ENCODE assay signal across 8 cellular contexts in the genomic region with DNA sequence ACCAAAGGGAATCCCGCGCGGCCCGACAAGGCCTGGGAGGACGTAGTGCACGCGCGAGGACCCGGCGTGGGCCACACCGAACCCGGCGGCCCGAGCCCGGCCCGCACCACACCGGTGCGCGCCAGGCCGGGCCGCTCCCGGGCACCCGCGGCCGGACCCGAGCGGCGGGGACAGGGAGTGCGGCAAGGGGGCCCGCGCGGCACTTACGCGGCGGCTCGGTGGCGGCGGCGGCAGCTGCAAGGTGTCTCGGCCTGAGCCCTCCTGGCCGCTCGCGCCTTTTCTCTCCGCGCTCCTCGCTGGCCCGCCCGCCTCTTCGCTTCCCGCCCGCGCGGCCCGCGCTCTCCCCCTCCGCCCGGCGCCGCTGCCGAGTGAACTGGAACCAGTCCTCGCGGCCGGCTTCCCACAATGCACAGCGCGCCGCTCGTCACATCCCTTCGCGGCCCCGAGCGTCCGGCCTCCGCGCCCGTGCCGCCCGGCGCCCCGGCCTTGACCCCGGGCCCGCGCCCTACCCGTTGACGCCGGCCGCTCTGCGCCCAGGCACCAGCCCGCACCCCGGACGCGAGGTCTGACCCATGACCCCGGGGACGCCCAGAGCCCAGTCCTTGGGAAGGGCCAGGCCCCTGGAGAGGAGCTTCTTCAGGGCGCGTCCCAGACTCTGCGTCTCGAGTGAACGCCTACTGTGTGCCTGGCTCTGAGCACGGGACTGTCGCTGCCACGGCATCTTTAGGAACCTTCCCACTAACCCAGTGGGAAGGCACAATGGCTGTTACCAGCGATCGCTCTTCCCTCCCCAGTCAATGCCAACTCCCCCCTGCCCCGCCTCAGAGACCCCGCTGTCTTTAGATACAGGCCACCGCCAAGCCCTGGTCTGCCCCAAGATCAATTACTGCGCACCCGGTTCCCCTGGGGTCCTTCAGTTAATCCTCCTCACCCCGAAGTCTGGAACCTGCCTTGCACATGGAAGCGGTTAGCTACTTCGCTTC. TPM values are rescaled to one million over a fixed set of nuclear protein-coding genes. Genes with fewer than 3 reads are reported as not detected.
DNase-seq lines count a peak whose midpoint lies in the region; ATAC-seq and TF ChIP-seq lines count a peak whose summit lies in the region.

A gene (minus strand): TSS at position 377 of the 983 bp plus-strand sequence. CDS start 10,138 bp downstream, outside the sequence.

- in situ Hi-C loops in GM18951 (cut with MboI; ENCODE audit: low sequenced_read_pairs, unreplicated experiment) = no loop called here

- TF ChIP-seq POLR2A in GM18951 (IDR thresholded peaks at IDR 0.05; ENCODE audit: extremely low read depth, insufficient read depth, insufficient read length) = peak; percentile 95

- DNase-seq in AML-193 (lab: John Stamatoyannopoulos, UW) (peak; percentile 63 to 72), NCI-H748 treated with DMSO at 0.1 percent for 48 hours (lab: John Stamatoyannopoulos, UW) (peak; percentile 38), ecto neural progenitor cell (ENCODE audit: low spot score) (peak; percentile 90), lower lobe of right lung (peak; percentile 94)
- peak; percentile 88 for DNase-seq in activated CD4-positive, alpha-beta memory T cell treated with anti-CD3 and anti-CD28 coated beads, Interleukin-2, amount 10 ng/mL, durations not matched to agents 7 days and 5 days
- DNase-seq in stimulated activated CD4-positive, alpha-beta T cell treated with anti-CD3 and anti-CD28 coated beads, TNF-alpha, amount 100 ng/mL, for 24 hours (ENCODE audit: low read depth in 3 of 3) = peak; percentile 67 to 82 (median 67)

- intact Hi-C loops in lower lobe of right lung (cut with DNase I) = no loop called here

- peak within 1 kb of the TSS; percentile 93 for H3K4me3 ChIP-seq in lower lobe of right lung

- CTCF ChIA-PET in activated CD4-positive, alpha-beta memory T cell treated with anti-CD3 and anti-CD28 coated beads, Interleukin-2, amount 10 ng/mL, durations not matched to agents 7 days and 5 days (lab: Charles Lee) = interaction anchor here (1.2 kb wide), 1 partner anchor 25 kb away, joined by 5 read pairs; no protein-coding TSS in a partner anchor

- peak within 1 kb of the TSS; percentile 83 for H3K4me3 Mint-ChIP-seq in activated CD4-positive, alpha-beta memory T cell treated with anti-CD3 and anti-CD28 coated beads, Interleukin-2, amount 10 ng/mL, durations not matched to agents 7 days and 5 days

- peak within 1 kb of the TSS; percentile 84 for H3K27ac Mint-ChIP-seq in activated CD4-positive, alpha-beta memory T cell treated with anti-CD3 and anti-CD28 coated beads, Interleukin-2, amount 10 ng/mL, durations not matched to agents 7 days and 5 days

- no peaks in the 10 kb centered on the region for H3K9me3 ChIP-seq in lower lobe of right lung

- no peaks in the 10 kb centered on the region for H3K36me3 ChIP-seq in lower lobe of right lung

- H3K9me3 Mint-ChIP-seq in activated CD4-positive, alpha-beta memory T cell treated with anti-CD3 and anti-CD28 coated beads, Interleukin-2, amount 10 ng/mL, durations not matched to agents 7 days and 5 days = no peaks in the 10 kb centered on the region

- ATAC-seq in HG03159 (IDR thresholded peaks at IDR 0.05; ENCODE audit: unreplicated experiment) (peak; percentile 88), lower lobe of right lung (peak; percentile 97 to 98)

- no peak for TF ChIP-seq CTCF in lower lobe of right lung (IDR thresholded peaks at IDR 0.05)

- H3K27ac ChIP-seq in lower lobe of right lung = peak within 1 kb of the TSS; percentile 95

- H3K36me3 Mint-ChIP-seq in activated CD4-positive, alpha-beta memory T cell treated with anti-CD3 and anti-CD28 coated beads, Interleukin-2, amount 10 ng/mL, durations not matched to agents 7 days and 5 days (ENCODE audit: low read depth) = peaks cover 14% of the 10 kb centered on the region

- peaks cover 54% of the 10 kb centered on the region for H3K4me1 Mint-ChIP-seq in activated CD4-positive, alpha-beta memory T cell treated with anti-CD3 and anti-CD28 coated beads, Interleukin-2, amount 10 ng/mL, durations not matched to agents 7 days and 5 days

- peaks cover 6% of the 10 kb centered on the region for H3K27me3 Mint-ChIP-seq in activated CD4-positive, alpha-beta memory T cell treated with anti-CD3 and anti-CD28 coated beads, Interleukin-2, amount 10 ng/mL, durations not matched to agents 7 days and 5 days

- H3K4me1 ChIP-seq in lower lobe of right lung = peaks cover 40% of the 10 kb centered on the region

- H3K27me3 ChIP-seq in lower lobe of right lung (ENCODE audit: low read depth) = no peaks in the 10 kb centered on the region

- POLR2A ChIA-PET in activated CD4-positive, alpha-beta memory T cell treated with anti-CD3 and anti-CD28 coated beads, Interleukin-2, amount 10 ng/mL, durations not matched to agents 7 days and 5 days (lab: Charles Lee) = interaction anchor here (0.7 to 2.8 kb wide), 10 partner anchors 10 to 1223 kb away, joined by 3 to 15 read pairs (median 4); a partner anchor contains a TSS

RNA-seq across cellular contexts. Expression of the gene that starts here (rescaled TPM):
- total RNA-seq in activated CD4-positive, alpha-beta memory T cell treated with anti-CD3 and anti-CD28 coated beads, Interleukin-2, amount 10 ng/mL, durations not matched to agents 7 days and 5 days = 100 to 1,000 TPM; 248 to 263 TPM
- total RNA-seq in lower lobe of right lung = 258 TPM

Comparison
In these comparisons a context has a peak if more than half of its experiments do, and no peak if none do; other contexts are left out.
1. Peak in every context shown above with its lines: DNase-seq, ATAC-seq, H3K4me3 ChIP-seq and H3K27ac ChIP-seq.
2. DNase-seq: peak in every context shown above with its lines; median percentile 94 in lower lobe of right lung; 90 in ecto neural progenitor cell; 88 in activated CD4-positive, alpha-beta memory T cell treated with anti-CD3 and anti-CD28 coated beads, Interleukin-2, amount 10 ng/mL, durations not matched to agents 7 days and 5 days; 68 in AML-193; 67 in stimulated activated CD4-positive, alpha-beta T cell treated with anti-CD3 and anti-CD28 coated beads, TNF-alpha, amount 100 ng/mL, for 24 hours; 38 in NCI-H748 treated with DMSO at 0.1 percent for 48 hours.